8 cellular contexts compared by ENCODE assay signal in the genomic region with DNA sequence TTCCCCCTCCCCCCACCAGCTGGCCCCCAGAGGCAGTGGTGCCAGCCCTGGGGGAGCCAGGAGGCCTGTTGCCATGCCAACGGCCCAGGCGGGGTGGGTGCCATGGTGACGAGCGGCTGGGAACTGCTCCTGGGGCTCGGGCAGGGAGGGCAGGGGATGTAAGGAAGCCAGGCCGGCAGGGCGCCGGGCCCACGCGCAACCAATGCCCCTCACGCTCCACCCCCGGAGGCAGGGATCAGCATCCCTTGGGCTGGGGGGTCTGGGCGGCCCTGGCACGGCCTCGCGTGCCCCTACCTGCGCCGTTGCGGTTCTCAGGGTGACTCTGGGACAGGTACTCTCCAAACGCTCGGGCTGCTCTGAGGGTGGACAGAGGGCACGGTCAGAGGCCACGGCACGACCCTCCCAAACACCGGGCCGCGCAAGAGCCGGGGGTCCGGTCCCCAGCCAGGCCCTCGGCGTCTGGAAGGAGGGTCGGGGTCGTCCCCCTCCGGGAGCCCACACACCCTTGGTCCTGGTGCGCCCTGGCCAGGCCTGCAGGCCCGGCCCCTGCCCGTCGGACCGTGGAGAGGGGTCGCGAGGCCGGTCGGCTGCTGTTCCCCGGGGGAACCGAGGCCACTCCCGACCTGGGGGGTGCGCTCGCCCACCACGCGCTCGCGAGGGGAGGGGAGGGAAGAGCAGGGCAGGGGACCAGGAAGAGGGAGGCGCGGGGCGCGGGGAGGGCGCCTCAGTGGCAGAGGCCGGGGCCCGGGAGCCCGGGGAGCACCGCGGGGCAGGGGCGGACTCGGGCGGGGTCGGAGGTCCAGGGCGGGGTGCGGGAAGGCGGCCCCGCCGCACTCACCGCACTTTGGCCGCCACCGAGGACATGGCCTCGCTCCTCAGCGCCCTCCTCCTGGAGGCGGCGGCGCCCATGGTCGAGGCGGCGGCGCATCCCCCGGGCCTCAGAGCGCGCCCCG. TPM values are rescaled to one million over a fixed set of nuclear protein-coding genes. Genes with fewer than 3 reads are reported as not detected.
A peak's percentile ranks its signal among the peaks of the same experiment; 100 is the strongest.
DNase-seq lines count a peak whose midpoint lies in the region; ATAC-seq and TF ChIP-seq lines count a peak whose summit lies in the region.

No MANE protein-coding gene starts in this region.

- H3K27ac ChIP-seq in right lobe of liver (peak overlapping the region in 2 of 3 donors; percentile 59 to 61), suprapubic skin (peak overlapping the region; percentile 72)

- peaks cover 0 to 25% (median 3%) of the 10 kb centered on the region in 4 donors for H3K4me1 ChIP-seq in right lobe of liver
- peaks cover 53% of the 10 kb centered on the region for H3K4me1 ChIP-seq in suprapubic skin

- no peaks in the 10 kb centered on the region for H3K9me3 ChIP-seq in right lobe of liver
- H3K9me3 ChIP-seq in suprapubic skin: no peaks in the 10 kb centered on the region

- TF ChIP-seq CTCF in choroid plexus epithelial cell (conservative IDR thresholded peaks at IDR 0.05; ENCODE audit: low read depth, low read length) (no peak), right lobe of liver (IDR thresholded peaks at IDR 0.05) (no peak), suprapubic skin (IDR thresholded peaks at IDR 0.05) (no peak)

- no peak for TF ChIP-seq EP300 in suprapubic skin (IDR thresholded peaks at IDR 0.05)

- TF ChIP-seq POLR2A in right lobe of liver (IDR thresholded peaks at IDR 0.05) (no peak), suprapubic skin (IDR thresholded peaks at IDR 0.05) (no peak)

- H3K4me3 ChIP-seq in choroid plexus epithelial cell (ENCODE audit: low read depth, low read length) (peak overlapping the region; percentile 74), right lobe of liver (peak overlapping the region; percentile 65 to 73 (median 69)), suprapubic skin (peak overlapping the region; percentile 81)

- intact Hi-C loops in right lobe of liver (cut with DNase I): no loop called here

- ATAC-seq in GM21529 (IDR thresholded peaks at IDR 0.05; ENCODE audit: unreplicated experiment) (peak; percentile 21), right lobe of liver (no peak)

- H3K27me3 ChIP-seq in right lobe of liver (no peaks in the 10 kb centered on the region), suprapubic skin (no peaks in the 10 kb centered on the region)

- no peaks in the 10 kb centered on the region for H3K36me3 ChIP-seq in right lobe of liver
- peaks cover 24% of the 10 kb centered on the region for H3K36me3 ChIP-seq in suprapubic skin

- DNase-seq in DMS 273 (lab: John Stamatoyannopoulos, UW; ENCODE audit: unreplicated experiment) (peak; percentile 93), NCI-H446 treated with DMSO at 0.1 percent for 48 hours (lab: John Stamatoyannopoulos, UW) (peak; percentile 24), choroid plexus epithelial cell (ENCODE audit: low read depth) (no peak), right lobe of liver (peak; percentile 44 to 64 (median 55)), suprapubic skin (ENCODE audit: low spot score in 2 of 2) (peak in 1 of 2 donors; percentile 79), EL (no peak), SW480 (ENCODE audit: low spot score) (no peak)

- WGBS in right lobe of liver (ENCODE audit: insufficient coverage, low coverage, low lambda C conversion rate, missing lambda C conversion rate): no CpG with 5 or more reads among the region's 87 CpGs
- WGBS in suprapubic skin: 31% methylated on average over 4 of the region's 87 CpGs

RNA-seq across cellular contexts. Expression of a gene that starts 0.7 kb away (rescaled TPM):
- total RNA-seq in right lobe of liver: 10 to 100 TPM; 15.6 to 55.4 (median 20.1) TPM
- total RNA-seq in suprapubic skin: 10 to 100 TPM; 36.1 to 48.1 (median 39.8) TPM

RNA-seq across cellular contexts. Expression of a gene that starts 17.3 kb away (rescaled TPM):
- 10 to 100 TPM in 2 of 6 experiments, 1 to 10 TPM in 4; 3.3 to 11.5 (median 7.5) TPM for total RNA-seq in right lobe of liver
- not detected for total RNA-seq in suprapubic skin

RNA-seq across cellular contexts. Expression of a gene that starts 35.3 kb away (rescaled TPM):
- total RNA-seq in right lobe of liver (1 to 10 TPM; 4.7 to 8.0 (median 5.7) TPM), suprapubic skin (1 to 10 TPM; 2.2 to 7.6 (median 4.0) TPM)

RNA-seq across cellular contexts. Expression of a gene that starts 35.5 kb away (rescaled TPM):
- total RNA-seq in right lobe of liver (10 to 100 TPM in 3 of 6 experiments, 1 to 10 TPM in 3; 3.3 to 14.4 (median 10.6) TPM), suprapubic skin (10 to 100 TPM in 3 of 4 donors, 1 to 10 TPM in 1; 7.3 to 54.0 (median 16.4) TPM)

Comparison
In these comparisons a context has a peak if more than half of its experiments do, and no peak if none do; other contexts are left out.
1. DNase-seq: peak in DMS 273 (single experiment), NCI-H446 treated with DMSO at 0.1 percent for 48 hours (single experiment) and right lobe of liver (3 of 3); none in choroid plexus epithelial cell (single experiment), EL (single experiment) and SW480 (single experiment).
2. Peak in every context shown above with its lines, with median percentiles within 50 percentile points of each other: H3K4me3 ChIP-seq.